Comparison of ENCODE assay signal across 8 cellular contexts in the genomic region with DNA sequence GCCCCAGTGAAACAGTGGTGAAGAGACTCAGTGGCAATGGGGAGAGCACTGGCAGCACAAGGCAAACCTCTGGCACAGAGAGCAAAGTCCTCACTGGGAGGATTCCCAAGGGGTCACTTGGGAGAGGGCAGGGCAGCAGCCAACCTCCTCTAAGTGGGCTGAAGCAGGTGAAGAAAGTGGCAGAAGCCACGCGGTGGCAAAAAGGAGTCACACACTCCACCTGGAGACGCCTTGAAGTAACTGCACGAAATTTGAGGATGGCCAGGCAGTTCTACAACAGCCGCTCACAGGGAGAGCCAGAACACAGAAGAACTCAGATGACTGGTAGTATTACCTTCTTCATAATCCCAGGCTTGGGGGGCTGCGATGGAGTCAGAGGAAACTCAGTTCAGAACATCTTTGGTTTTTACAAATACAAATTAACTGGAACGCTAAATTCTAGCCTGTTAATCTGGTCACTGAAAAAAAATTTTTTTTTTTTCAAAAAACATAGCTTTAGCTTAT. TPM values are rescaled to one million over a fixed set of nuclear protein-coding genes. Genes with fewer than 3 reads are reported as not detected.
A peak's percentile ranks its signal among the peaks of the same experiment; 100 is the strongest.
DNase-seq lines count a peak whose midpoint lies in the region; ATAC-seq and TF ChIP-seq lines count a peak whose summit lies in the region.

No MANE protein-coding gene starts in this region.

- H3K27ac ChIP-seq in C4-2B (no peak overlapping the region), esophagus (ENCODE audit: low read depth in 2 of 2, low read length in 1 of 2) (peak overlapping the region; percentile 36 to 40), testis (peak overlapping the region in 1 of 2 donors; percentile 33)

- H3K27ac Mint-ChIP-seq in activated CD8-positive, alpha-beta memory T cell treated with anti-CD3 and anti-CD28 coated beads, Interleukin-2, amount 10 ng/mL, durations not matched to agents 7 days and 5 days = no peak overlapping the region
- H3K27ac Mint-ChIP-seq in natural killer cell treated with Interleukin-12 subunit alpha and Interleukin-12 subunit beta and Interleukin-15 and Interleukin-18, amount 100 ng/mL, for 72 hours = peak overlapping the region; percentile 90 to 98

- CTCF ChIA-PET in activated CD8-positive, alpha-beta memory T cell treated with anti-CD3 and anti-CD28 coated beads, Interleukin-2, amount 10 ng/mL, durations not matched to agents 7 days and 5 days (lab: Charles Lee) = interaction anchor here (0.6 to 13.9 kb wide), 26 partner anchors 9 to 380 kb away, joined by 3 to 376 read pairs (median 4); no protein-coding TSS in a partner anchor

- ATAC-seq in GM18868 (IDR thresholded peaks at IDR 0.05; ENCODE audit: unreplicated experiment) (peak; percentile 82), HG03103 (IDR thresholded peaks at IDR 0.05; ENCODE audit: low read depth, unreplicated experiment) (peak; percentile 77)
- peak; percentile 92 for ATAC-seq in activated CD8-positive, alpha-beta memory T cell treated with anti-CD3 and anti-CD28 coated beads, Interleukin-2, amount 10 ng/mL, durations not matched to agents 7 days and 5 days
- peak; percentile 68 to 71 for ATAC-seq in natural killer cell treated with Interleukin-12 subunit alpha and Interleukin-12 subunit beta and Interleukin-15 and Interleukin-18, amount 100 ng/mL, for 72 hours

- H3K36me3 ChIP-seq in esophagus (ENCODE audit: control insufficient read depth in 2 of 2, insufficient read depth in 2 of 2, low read length in 1 of 2) (no peaks in the 10 kb centered on the region), testis (ENCODE audit: low read depth, missing control alignments) (no peaks in the 10 kb centered on the region)

- DNase-seq in NCI-H82 (lab: John Stamatoyannopoulos, UW) (peak; percentile 68), testis (peak; percentile 54)
- DNase-seq in activated CD8-positive, alpha-beta memory T cell treated with anti-CD3 and anti-CD28 coated beads, Interleukin-2, amount 10 ng/mL, durations not matched to agents 7 days and 5 days = peak; percentile 74
- no peak for DNase-seq in natural killer cell treated with Interleukin-12 subunit alpha and Interleukin-12 subunit beta and Interleukin-15 and Interleukin-18, amount 100 ng/mL, for 72 hours (ENCODE audit: low spot score)

- H3K4me1 ChIP-seq in esophagus (ENCODE audit: control insufficient read depth in 2 of 2, insufficient read depth in 2 of 2, low read length in 1 of 2) = no peaks in the 10 kb centered on the region
- H3K4me1 ChIP-seq in testis = peaks cover 14% of the 10 kb centered on the region

- WGBS in esophagus, 2 donors = 9 to 11% methylated on average over 7 of the region's 7 CpGs
- WGBS in testis, 2 donors = 5 to 12% methylated on average over 7 of the region's 7 CpGs

- H3K9me3 ChIP-seq in esophagus (ENCODE audit: control insufficient read depth in 2 of 2, insufficient read depth in 1 of 2, low read depth in 1 of 2, low read length in 1 of 2) = no peaks in the 10 kb centered on the region
- no peaks in the 10 kb centered on the region for H3K9me3 ChIP-seq in testis

- H3K4me3 Mint-ChIP-seq in activated CD8-positive, alpha-beta memory T cell treated with anti-CD3 and anti-CD28 coated beads, Interleukin-2, amount 10 ng/mL, durations not matched to agents 7 days and 5 days = no peak overlapping the region
- H3K4me3 Mint-ChIP-seq in natural killer cell treated with Interleukin-12 subunit alpha and Interleukin-12 subunit beta and Interleukin-15 and Interleukin-18, amount 100 ng/mL, for 72 hours = peak overlapping the region; percentile 93

- intact Hi-C loops in testis (cut with DNase I; ENCODE audit: low total_unique reads) = loop anchor here (5.0 kb wide), 2 partner anchors 149 to 164 kb away; no protein-coding TSS in a partner anchor

- H3K4me3 ChIP-seq in esophagus (ENCODE audit: low read depth in 1 of 2, low read length in 2 of 2) (no peak overlapping the region), testis (peak overlapping the region in 1 of 2 donors; percentile 17)

- no peaks in the 10 kb centered on the region for H3K36me3 Mint-ChIP-seq in activated CD8-positive, alpha-beta memory T cell treated with anti-CD3 and anti-CD28 coated beads, Interleukin-2, amount 10 ng/mL, durations not matched to agents 7 days and 5 days
- peaks cover 5% of the 10 kb centered on the region for H3K36me3 Mint-ChIP-seq in natural killer cell treated with Interleukin-12 subunit alpha and Interleukin-12 subunit beta and Interleukin-15 and Interleukin-18, amount 100 ng/mL, for 72 hours

- H3K27me3 Mint-ChIP-seq in activated CD8-positive, alpha-beta memory T cell treated with anti-CD3 and anti-CD28 coated beads, Interleukin-2, amount 10 ng/mL, durations not matched to agents 7 days and 5 days = peaks cover 69% of the 10 kb centered on the region
- H3K27me3 Mint-ChIP-seq in natural killer cell treated with Interleukin-12 subunit alpha and Interleukin-12 subunit beta and Interleukin-15 and Interleukin-18, amount 100 ng/mL, for 72 hours = peaks cover 0 to 20% of the 10 kb centered on the region in 2 donors

- H3K9me3 Mint-ChIP-seq in activated CD8-positive, alpha-beta memory T cell treated with anti-CD3 and anti-CD28 coated beads, Interleukin-2, amount 10 ng/mL, durations not matched to agents 7 days and 5 days (ENCODE audit: low read depth) = no peaks in the 10 kb centered on the region
- H3K9me3 Mint-ChIP-seq in natural killer cell treated with Interleukin-12 subunit alpha and Interleukin-12 subunit beta and Interleukin-15 and Interleukin-18, amount 100 ng/mL, for 72 hours = no peaks in the 10 kb centered on the region

- TF ChIP-seq POLR2A in testis (IDR thresholded peaks at IDR 0.05) = no peak

- TF ChIP-seq CTCF in C4-2B (conservative IDR thresholded peaks at IDR 0.05) = peak; percentile 80
- peak in 1 of 3 experiments; percentile 39 for TF ChIP-seq CTCF in testis (IDR thresholded peaks at IDR 0.05)

- peaks cover 29% of the 10 kb centered on the region for H3K4me1 Mint-ChIP-seq in activated CD8-positive, alpha-beta memory T cell treated with anti-CD3 and anti-CD28 coated beads, Interleukin-2, amount 10 ng/mL, durations not matched to agents 7 days and 5 days
- peaks cover 30 to 32% of the 10 kb centered on the region in 2 donors for H3K4me1 Mint-ChIP-seq in natural killer cell treated with Interleukin-12 subunit alpha and Interleukin-12 subunit beta and Interleukin-15 and Interleukin-18, amount 100 ng/mL, for 72 hours (ENCODE audit: low read depth in 2 of 2)

- H3K27me3 ChIP-seq in esophagus (ENCODE audit: control insufficient read depth in 1 of 2, insufficient read depth in 2 of 2, low read length in 2 of 2) (no peaks in the 10 kb centered on the region), testis (no peaks in the 10 kb centered on the region)

RNA-seq across cellular contexts. Expression of a gene that starts 0.6 kb away (rescaled TPM):
- under 1 TPM in 1 of 2 experiments, not detected in 1; 0.66 TPM for total RNA-seq in activated CD8-positive, alpha-beta memory T cell treated with anti-CD3 and anti-CD28 coated beads, Interleukin-2, amount 10 ng/mL, durations not matched to agents 7 days and 5 days
- polyA plus RNA-seq in esophagus = under 1 TPM; 0.22 to 0.44 TPM
- total RNA-seq in natural killer cell treated with Interleukin-12 subunit alpha and Interleukin-12 subunit beta and Interleukin-15 and Interleukin-18, amount 100 ng/mL, for 72 hours = 100 to 1,000 TPM; 151 to 253 TPM
- not detected for total RNA-seq in testis
- polyA plus RNA-seq in testis (ENCODE audit: insufficient read depth, low read depth, low replicate concordance) = 0.47 TPM

Comparison
In these comparisons a context has a peak if more than half of its experiments do, and no peak if none do; other contexts are left out.
1. RNA of a gene that starts 0.6 kb away (total RNA-seq): 151 to 253 TPM in natural killer cell treated with Interleukin-12 subunit alpha and Interleukin-12 subunit beta and Interleukin-15 and Interleukin-18, amount 100 ng/mL, for 72 hours; 0.66 TPM in activated CD8-positive, alpha-beta memory T cell treated with anti-CD3 and anti-CD28 coated beads, Interleukin-2, amount 10 ng/mL, durations not matched to agents 7 days and 5 days and not detected in testis; every median in the first group is over 10 times any median in the second.
2. Peak in every context shown above with its lines, with median percentiles within 50 percentile points of each other: ATAC-seq.